31 cellular contexts compared by ENCODE assay signal in genomic region chr16:30518552-30518951, GRCh38. TPM values are rescaled to one million over a fixed set of nuclear protein-coding genes. Genes with fewer than 3 reads are reported as not detected.
DNase-seq lines count a peak whose midpoint lies in the region; ATAC-seq and FAIRE-seq lines count a peak whose summit lies in the region.
"Had no signal": no experiment of that assay in that cellular context is flagged by ENCODE, and none has a peak within 500 bp of the region (broad histone marks: within the 10 kb centered on the region; RNA-seq: fewer than 3 reads in every experiment).

No MANE protein-coding gene starts in this region.

- H3K4me3 Mint-ChIP-seq in stimulated activated naive CD8-positive, alpha-beta T cell treated with anti-CD3 and anti-CD28 coated beads, Interleukin-15, Interleukin-2, amounts not matched to agents 100 ng/mL and 50 ng/mL, for 24 hours = no peak overlapping the region
- no peak overlapping the region for H3K4me3 Mint-ChIP-seq in T-helper 17 cell
- no peak overlapping the region for H3K4me3 Mint-ChIP-seq in effector memory CD8-positive, alpha-beta T cell
- H3K4me3 Mint-ChIP-seq in stimulated activated naive CD8-positive, alpha-beta T cell treated with anti-CD3 and anti-CD28 coated beads, Interleukin-15, amount 100 ng/mL, for 72 hours = no peak overlapping the region
- H3K4me3 Mint-ChIP-seq: activated naive CD4-positive, alpha-beta T cell treated with anti-CD3 and anti-CD28 coated beads, Interleukin-2, amount 10 ng/mL, durations not matched to agents 7 days and 5 days had no signal

- H3K36me3 Mint-ChIP-seq in stimulated activated naive CD8-positive, alpha-beta T cell treated with anti-CD3 and anti-CD28 coated beads, Interleukin-15, Interleukin-2, amounts not matched to agents 100 ng/mL and 50 ng/mL, for 24 hours (ENCODE audit: low read depth) = peaks cover 70% of the 10 kb centered on the region
- H3K36me3 Mint-ChIP-seq in T-helper 17 cell (ENCODE audit: low read depth) = peaks cover 11% of the 10 kb centered on the region
- H3K36me3 Mint-ChIP-seq in effector memory CD8-positive, alpha-beta T cell (ENCODE audit: insufficient read depth) = peaks cover 92% of the 10 kb centered on the region

- no peaks in the 10 kb centered on the region for H3K36me3 ChIP-seq in small intestine (ENCODE audit: control insufficient read depth in 2 of 2, insufficient read depth in 2 of 2, low read length in 2 of 2)
- H3K36me3 ChIP-seq: prostate gland, sigmoid colon, tibial artery, WERI-Rb-1 had no signal

- H3K9me3 ChIP-seq in T-helper 17 cell (ENCODE audit: control insufficient read depth, low read length, poor library complexity, severe bottlenecking) = no peaks in the 10 kb centered on the region
- H3K9me3 ChIP-seq in small intestine (ENCODE audit: control insufficient read depth, low read depth) = no peaks in the 10 kb centered on the region
- H3K9me3 ChIP-seq: prostate gland, sigmoid colon, stomach, tibial artery had no signal

- H3K4me3 ChIP-seq in small intestine (ENCODE audit: low read depth in 1 of 2, low read length in 2 of 2) = no peak overlapping the region
- H3K4me3 ChIP-seq: GM12878, prostate gland, sigmoid colon, stomach, tibial artery had no signal

- no peaks in the 10 kb centered on the region for H3K27me3 ChIP-seq in small intestine (ENCODE audit: control insufficient read depth in 2 of 2, insufficient read depth in 2 of 2, low read length in 2 of 2)
- H3K27me3 ChIP-seq: sigmoid colon, stomach had no signal

- peak overlapping the region; percentile 24 for H3K27ac Mint-ChIP-seq in stimulated activated naive CD8-positive, alpha-beta T cell treated with anti-CD3 and anti-CD28 coated beads, Interleukin-15, Interleukin-2, amounts not matched to agents 100 ng/mL and 50 ng/mL, for 24 hours
- H3K27ac Mint-ChIP-seq in T-helper 17 cell = peak overlapping the region; percentile 70
- H3K27ac Mint-ChIP-seq in effector memory CD8-positive, alpha-beta T cell = peak overlapping the region; percentile 77 to 84
- peak overlapping the region; percentile 17 to 92 for H3K27ac Mint-ChIP-seq in stimulated activated naive CD8-positive, alpha-beta T cell treated with anti-CD3 and anti-CD28 coated beads, Interleukin-15, amount 100 ng/mL, for 72 hours

- H3K27me3 Mint-ChIP-seq in stimulated activated naive CD8-positive, alpha-beta T cell treated with anti-CD3 and anti-CD28 coated beads, Interleukin-15, Interleukin-2, amounts not matched to agents 100 ng/mL and 50 ng/mL, for 24 hours = no peaks in the 10 kb centered on the region
- no peaks in the 10 kb centered on the region for H3K27me3 Mint-ChIP-seq in T-helper 17 cell
- no peaks in the 10 kb centered on the region for H3K27me3 Mint-ChIP-seq in effector memory CD8-positive, alpha-beta T cell
- H3K27me3 Mint-ChIP-seq in stimulated activated naive CD8-positive, alpha-beta T cell treated with anti-CD3 and anti-CD28 coated beads, Interleukin-15, amount 100 ng/mL, for 72 hours = no peaks in the 10 kb centered on the region
- H3K27me3 Mint-ChIP-seq: activated naive CD4-positive, alpha-beta T cell treated with anti-CD3 and anti-CD28 coated beads, Interleukin-2, amount 10 ng/mL, durations not matched to agents 7 days and 5 days had no signal

- FAIRE-seq in small intestine (lab: Jason Lieb, UNC) = no peak
- FAIRE-seq: D721Med, GM12878 had no signal

- no peak for DNase-seq in stimulated activated naive CD8-positive, alpha-beta T cell treated with anti-CD3 and anti-CD28 coated beads, Interleukin-15, Interleukin-2, amounts not matched to agents 100 U/mL and 50 U/mL, for 24 hours
- DNase-seq in T-helper 17 cell (no peak), COLO829 (ENCODE audit: low spot score) (no peak), NCI-H226 (no peak), small intestine (no peak)
- DNase-seq in effector memory CD8-positive, alpha-beta T cell = no peak
- DNase-seq in stimulated activated naive CD8-positive, alpha-beta T cell treated with anti-CD3 and anti-CD28 coated beads, Interleukin-15, amount 100 ng/mL, for 72 hours = no peak
- DNase-seq: activated CD4-positive, alpha-beta T cell treated with anti-CD3 and anti-CD28 coated beads, Interleukin-2, amount 50 U/mL, for 48 hours; activated naive CD4-positive, alpha-beta T cell treated with anti-CD3 and anti-CD28 coated beads, Interleukin-2, amount 10 ng/mL, durations not matched to agents 7 days and 5 days; C1 segment of cervical spinal cord; caudate nucleus; hippocampal formation; KG1; mesenchymal stem cell; NCI-H1436; NCI-H2107; NCI-H446; NCI-H82; sigmoid colon; stomach; T1000; tibial artery; WERI-Rb-1 had no signal

- H3K4me1 Mint-ChIP-seq in stimulated activated naive CD8-positive, alpha-beta T cell treated with anti-CD3 and anti-CD28 coated beads, Interleukin-15, Interleukin-2, amounts not matched to agents 100 ng/mL and 50 ng/mL, for 24 hours (ENCODE audit: low read depth) = no peaks in the 10 kb centered on the region
- peaks cover 19% of the 10 kb centered on the region for H3K4me1 Mint-ChIP-seq in T-helper 17 cell
- peaks cover 11 to 25% of the 10 kb centered on the region in 2 donors for H3K4me1 Mint-ChIP-seq in effector memory CD8-positive, alpha-beta T cell (ENCODE audit: low read depth in 2 of 2)
- peaks cover 27% of the 10 kb centered on the region for H3K4me1 Mint-ChIP-seq in stimulated activated naive CD8-positive, alpha-beta T cell treated with anti-CD3 and anti-CD28 coated beads, Interleukin-15, amount 100 ng/mL, for 72 hours

- peaks cover 0 to 3% of the 10 kb centered on the region in 2 donors for H3K4me1 ChIP-seq in small intestine (ENCODE audit: control insufficient read depth in 2 of 2, insufficient read depth in 1 of 2, low read depth in 1 of 2, low read length in 1 of 2)
- H3K4me1 ChIP-seq: prostate gland, sigmoid colon, tibial artery had no signal

- no peak overlapping the region for H3K27ac ChIP-seq in small intestine (ENCODE audit: low read depth in 1 of 2, low read length in 1 of 2)
- H3K27ac ChIP-seq: prostate gland, sigmoid colon, stomach, tibial artery, WERI-Rb-1 had no signal

- H3K9me3 Mint-ChIP-seq in stimulated activated naive CD8-positive, alpha-beta T cell treated with anti-CD3 and anti-CD28 coated beads, Interleukin-15, Interleukin-2, amounts not matched to agents 100 ng/mL and 50 ng/mL, for 24 hours = no peaks in the 10 kb centered on the region
- H3K9me3 Mint-ChIP-seq in effector memory CD8-positive, alpha-beta T cell = no peaks in the 10 kb centered on the region
- no peaks in the 10 kb centered on the region for H3K9me3 Mint-ChIP-seq in stimulated activated naive CD8-positive, alpha-beta T cell treated with anti-CD3 and anti-CD28 coated beads, Interleukin-15, amount 100 ng/mL, for 72 hours
- H3K9me3 Mint-ChIP-seq: activated naive CD4-positive, alpha-beta T cell treated with anti-CD3 and anti-CD28 coated beads, Interleukin-2, amount 10 ng/mL, durations not matched to agents 7 days and 5 days had no signal

- no peak for ATAC-seq in stimulated activated naive CD8-positive, alpha-beta T cell treated with anti-CD3 and anti-CD28 coated beads, Interleukin-15, Interleukin-2, amounts not matched to agents 100 U/mL and 50 U/mL, for 24 hours
- no peak for ATAC-seq in T-helper 17 cell
- ATAC-seq in effector memory CD8-positive, alpha-beta T cell (replicated peaks) = no peak
- no peak for ATAC-seq in stimulated activated naive CD8-positive, alpha-beta T cell treated with anti-CD3 and anti-CD28 coated beads, Interleukin-15, amount 100 ng/mL, for 72 hours
- ATAC-seq: GM12878, left lobe of liver, SK-N-SH treated with all-trans-retinoic acid at 6 μM for 48 hours had no signal

- WGBS in small intestine, 3 donors = 90 to 98% (median 91%) methylated on average over 10 of the region's 10 CpGs

RNA-seq across cellular contexts. Expression of gene ZNF768, which starts 7.8 kb away (rescaled TPM):
- 1 to 10 TPM; 5.1 to 5.3 TPM for total RNA-seq in T-helper 17 cell
- polyA plus RNA-seq in small intestine = 10 to 100 TPM; 42.7 to 71.6 (median 48.9) TPM

RNA-seq across cellular contexts. Expression of gene ZNF747, which starts 16.1 kb away (rescaled TPM):
- 1 to 10 TPM; 7.6 TPM for total RNA-seq in T-helper 17 cell
- polyA plus RNA-seq in small intestine = 1 to 10 TPM; 7.6 to 9.8 (median 7.8) TPM

RNA-seq across cellular contexts. Expression of gene ZNF764, which starts 39.6 kb away (rescaled TPM):
- total RNA-seq in T-helper 17 cell = 10 to 100 TPM; 19.5 to 21.4 TPM
- 1 to 10 TPM; 5.4 to 6.3 (median 6.0) TPM for polyA plus RNA-seq in small intestine

RNA-seq across cellular contexts. Expression of gene ITGAL, which starts 46.0 kb away (rescaled TPM):
- 100 to 1,000 TPM; 322 to 338 TPM for total RNA-seq in T-helper 17 cell
- 1 to 10 TPM; 1.1 to 2.8 (median 2.4) TPM for polyA plus RNA-seq in small intestine
- total RNA-seq: dermis microvascular lymphatic vessel endothelial cell, HT1080 had no signal

RNA-seq across cellular contexts. Expression of gene ZNF688, which starts 53.0 kb away (rescaled TPM):
- 10 to 100 TPM; 11.4 to 14.0 TPM for total RNA-seq in T-helper 17 cell
- 10 to 100 TPM; 16.3 to 46.7 (median 32.4) TPM for polyA plus RNA-seq in small intestine

Comparison
In these comparisons a context has a peak if more than half of its experiments do, and no peak if none do; other contexts are left out.
1. H3K27ac Mint-ChIP-seq: peak in every context shown above with its lines; median percentile 80 in effector memory CD8-positive, alpha-beta T cell; 70 in T-helper 17 cell; 54 in stimulated activated naive CD8-positive, alpha-beta T cell treated with anti-CD3 and anti-CD28 coated beads, Interleukin-15, amount 100 ng/mL, for 72 hours; 24 in stimulated activated naive CD8-positive, alpha-beta T cell treated with anti-CD3 and anti-CD28 coated beads, Interleukin-15, Interleukin-2, amounts not matched to agents 100 ng/mL and 50 ng/mL, for 24 hours.